Comparison of ENCODE assay signal across 13 cellular contexts in genomic region chr16:85046957-85047866, GRCh38. TPM values are rescaled to one million over a fixed set of nuclear protein-coding genes. Genes with fewer than 3 reads are reported as not detected.
DNase-seq lines count a peak whose midpoint lies in the region; ATAC-seq and TF ChIP-seq lines count a peak whose summit lies in the region.
"Had no signal": no experiment of that assay in that cellular context is flagged by ENCODE, and none has a peak within 500 bp of the region (broad histone marks: within the 10 kb centered on the region; RNA-seq: fewer than 3 reads in every experiment).

No MANE protein-coding gene starts in this region.

- H4K20me1 ChIP-seq in GM23248 (ENCODE audit: insufficient read depth): no peaks in the 10 kb centered on the region

- no peak overlapping the region for H2BK120ac ChIP-seq in trophoblast cell (ENCODE audit: insufficient read depth, low read length, poor library complexity)

- no peaks in the 10 kb centered on the region for H3K79me1 ChIP-seq in trophoblast cell (ENCODE audit: low read length)

- intact Hi-C loops in testis (cut with DNase I; ENCODE audit: low total_unique reads): no loop called here

- H2AK5ac ChIP-seq in trophoblast cell (ENCODE audit: low read length): no peak overlapping the region

- no peak for TF ChIP-seq POLR2A in testis (IDR thresholded peaks at IDR 0.05)

- no peaks in the 10 kb centered on the region for H3K27me3 Mint-ChIP-seq in activated T-cell treated with anti-CD3 and anti-CD28 coated beads, Interleukin-2, amount 50 U/mL, for 72 hours (ENCODE audit: low read depth)
- H3K27me3 Mint-ChIP-seq in activated T-helper 17 cell treated with anti-CD3 and anti-CD28 coated beads, Interleukin-2, amount 50 U/mL, for 72 hours: no peaks in the 10 kb centered on the region

- in situ Hi-C loops in GM23248 (cut with MboI): no loop called here

- DNase-seq in activated T-cell treated with anti-CD3 and anti-CD28 coated beads, Interleukin-2, amount 50 U/mL, for 72 hours: no peak
- DNase-seq in activated T-cell treated with anti-CD3 and anti-CD28 coated beads for 4 hours (no peak), iPS-NIHi7 (ENCODE audit: extremely low spot score) (peak; percentile 40), testis (peak; percentile 48), trophoblast cell (no peak), GM23248 (no peak)
- DNase-seq: activated gamma-delta T cell treated with Interleukin-2 at 50 U/mL for 16 hours; effector CD4-positive, alpha-beta T cell; mammary epithelial cell; MM.1S; WERI-Rb-1 had no signal

- H2AFZ ChIP-seq in trophoblast cell (ENCODE audit: insufficient read depth, low read length, poor library complexity) (no peak overlapping the region), GM23248 (no peak overlapping the region)

- H3K9me3 ChIP-seq in testis (no peaks in the 10 kb centered on the region), trophoblast cell (ENCODE audit: insufficient read depth, low read depth, low read length) (no peaks in the 10 kb centered on the region), GM23248 (ENCODE audit: low read depth) (no peaks in the 10 kb centered on the region)

- peak; percentile 34 to 53 for ATAC-seq in activated T-cell treated with anti-CD3 and anti-CD28 coated beads, Interleukin-2, amount 50 U/mL, for 72 hours (replicated peaks in 1 of 2)
- ATAC-seq in activated T-helper 17 cell treated with anti-CD3 and anti-CD28 coated beads, Interleukin-2, amount 50 U/mL, for 72 hours (replicated peaks): no peak
- no peak for ATAC-seq in HG03095 (IDR thresholded peaks at IDR 0.05; ENCODE audit: unreplicated experiment)

- no peaks in the 10 kb centered on the region for H3K9me3 Mint-ChIP-seq in activated T-cell treated with anti-CD3 and anti-CD28 coated beads, Interleukin-2, amount 50 U/mL, for 72 hours
- no peaks in the 10 kb centered on the region for H3K9me3 Mint-ChIP-seq in activated T-helper 17 cell treated with anti-CD3 and anti-CD28 coated beads, Interleukin-2, amount 50 U/mL, for 72 hours

- peak overlapping the region; percentile 59 to 63 for H3K4me3 Mint-ChIP-seq in activated T-cell treated with anti-CD3 and anti-CD28 coated beads, Interleukin-2, amount 50 U/mL, for 72 hours
- peak overlapping the region; percentile 32 for H3K4me3 Mint-ChIP-seq in activated T-helper 17 cell treated with anti-CD3 and anti-CD28 coated beads, Interleukin-2, amount 50 U/mL, for 72 hours

- H3K36me3 Mint-ChIP-seq in activated T-cell treated with anti-CD3 and anti-CD28 coated beads, Interleukin-2, amount 50 U/mL, for 72 hours (ENCODE audit: insufficient read depth in 2 of 2): no peaks in the 10 kb centered on the region
- H3K36me3 Mint-ChIP-seq in activated T-helper 17 cell treated with anti-CD3 and anti-CD28 coated beads, Interleukin-2, amount 50 U/mL, for 72 hours (ENCODE audit: low read depth): no peaks in the 10 kb centered on the region

- H4K12ac ChIP-seq in trophoblast cell (ENCODE audit: low read depth, low read length): no peak overlapping the region

- H3K27ac ChIP-seq in testis: peak overlapping the region; percentile 11 to 48
- H3K27ac ChIP-seq in trophoblast cell (ENCODE audit: low read depth, low read length): no peak overlapping the region
- no peak overlapping the region for H3K27ac ChIP-seq in GM23248
- H3K27ac ChIP-seq: WERI-Rb-1 had no signal

- no peak overlapping the region for H3K23ac ChIP-seq in trophoblast cell (ENCODE audit: low read length)

- H3K14ac ChIP-seq in trophoblast cell (ENCODE audit: low read length): no peak overlapping the region

- no peak overlapping the region for H2BK5ac ChIP-seq in trophoblast cell (ENCODE audit: low read depth, low read length, poor library complexity)

- no peak for TF ChIP-seq CTCF in testis (IDR thresholded peaks at IDR 0.05)

- H3K27ac Mint-ChIP-seq in activated T-cell treated with anti-CD3 and anti-CD28 coated beads, Interleukin-2, amount 50 U/mL, for 72 hours: no peak overlapping the region
- peak overlapping the region; percentile 58 for H3K27ac Mint-ChIP-seq in activated T-helper 17 cell treated with anti-CD3 and anti-CD28 coated beads, Interleukin-2, amount 50 U/mL, for 72 hours

- no peak overlapping the region for H3K4me3 ChIP-seq in testis
- H3K4me3 ChIP-seq in trophoblast cell (ENCODE audit: low read depth, low read length): no peak overlapping the region
- no peak overlapping the region for H3K4me3 ChIP-seq in GM23248

- H3K36me3 ChIP-seq in testis (ENCODE audit: low read depth, missing control alignments) (no peaks in the 10 kb centered on the region), trophoblast cell (ENCODE audit: control insufficient read depth in 1 of 2, insufficient read depth in 2 of 2, low read length in 2 of 2) (no peaks in the 10 kb centered on the region), GM23248 (ENCODE audit: low read depth) (no peaks in the 10 kb centered on the region)
- H3K36me3 ChIP-seq: WERI-Rb-1 had no signal

- no peak overlapping the region for H3K18ac ChIP-seq in trophoblast cell (ENCODE audit: low read length)

- H3K9ac ChIP-seq in trophoblast cell (ENCODE audit: low read length) (no peak overlapping the region), GM23248 (no peak overlapping the region)

- no peaks in the 10 kb centered on the region for H3K9me2 ChIP-seq in GM23248 (ENCODE audit: insufficient read depth)

- H3K79me2 ChIP-seq in trophoblast cell (ENCODE audit: control insufficient read depth, insufficient read depth, low read length, poor library complexity) (no peaks in the 10 kb centered on the region), GM23248 (ENCODE audit: insufficient read depth) (no peaks in the 10 kb centered on the region)

- WGBS in testis, 2 donors: 63 to 76% methylated on average over 18 to 20 of the region's 20 CpGs
- WGBS in trophoblast cell (ENCODE audit: extremely low coverage, insufficient coverage, insufficient read length): no CpG with 5 or more reads among the region's 20 CpGs
- 88 to 90% methylated on average over 20 of the region's 20 CpGs for WGBS in GM23248 (ENCODE audit: low coverage in 1 of 2, low lambda C conversion rate in 2 of 2, missing lambda C conversion rate in 2 of 2), 2 experiments

- H3K4me2 ChIP-seq in trophoblast cell (ENCODE audit: low read length) (no peak overlapping the region), GM23248 (ENCODE audit: unreplicated experiment) (no peak overlapping the region)

- H3K4me1 Mint-ChIP-seq in activated T-cell treated with anti-CD3 and anti-CD28 coated beads, Interleukin-2, amount 50 U/mL, for 72 hours (ENCODE audit: low read depth): peaks cover 36% of the 10 kb centered on the region
- peaks cover 5% of the 10 kb centered on the region for H3K4me1 Mint-ChIP-seq in activated T-helper 17 cell treated with anti-CD3 and anti-CD28 coated beads, Interleukin-2, amount 50 U/mL, for 72 hours

- peaks cover 5% of the 10 kb centered on the region for H3F3A ChIP-seq in GM23248 (ENCODE audit: insufficient read depth)

- H4K8ac ChIP-seq in trophoblast cell (ENCODE audit: low read depth, low read length): no peak overlapping the region

- no peak overlapping the region for H2BK12ac ChIP-seq in trophoblast cell (ENCODE audit: low read length)

- no peak overlapping the region for H3K4ac ChIP-seq in trophoblast cell (ENCODE audit: low read depth, low read length)

- no peak overlapping the region for H4K91ac ChIP-seq in trophoblast cell (ENCODE audit: low read depth, low read length)

- H3K27me3 ChIP-seq in testis: no peaks in the 10 kb centered on the region
- no peaks in the 10 kb centered on the region for H3K27me3 ChIP-seq in trophoblast cell (ENCODE audit: insufficient read depth, low read length)
- no peaks in the 10 kb centered on the region for H3K27me3 ChIP-seq in GM23248 (replicated peaks; ENCODE audit: insufficient read depth)

- H3K4me1 ChIP-seq in testis: peaks cover 23% of the 10 kb centered on the region
- H3K4me1 ChIP-seq in trophoblast cell (ENCODE audit: control insufficient read depth in 1 of 2, insufficient read depth in 2 of 2, low read length in 2 of 2): peaks cover 0 to 3% of the 10 kb centered on the region in 2 experiments
- peaks cover 6% of the 10 kb centered on the region; the same call in 1 of the 2 replicates for H3K4me1 ChIP-seq in GM23248 (ENCODE audit: insufficient read depth)

RNA-seq across cellular contexts. Expression of gene KIAA0513, which starts 19.6 kb away (rescaled TPM):
- total RNA-seq in activated T-cell treated with anti-CD3 and anti-CD28 coated beads, Interleukin-2, amount 50 U/mL, for 72 hours: 10 to 100 TPM; 10.6 to 14.5 TPM
- 1 to 10 TPM; 3.9 to 9.6 TPM for total RNA-seq in activated T-helper 17 cell treated with anti-CD3 and anti-CD28 coated beads, Interleukin-2, amount 50 U/mL, for 72 hours
- 10 to 100 TPM; 18.4 to 18.7 TPM for total RNA-seq in testis
- polyA plus RNA-seq in testis (ENCODE audit: insufficient read depth, low read depth, low replicate concordance): 9.8 TPM
- 11.0 and 11.8 TPM in 2 replicates for polyA plus RNA-seq in trophoblast cell (2013)
- total RNA-seq in GM23248 (2014; rRNA removed; shearing (Covaris generic)): 5.3 and 7.6 TPM in 2 replicates
- polyA plus RNA-seq in GM23248 (2016; fragmentation: Nextera tagmentation; extraction: Ambion mirVana): 5.4 and 5.8 TPM in 2 replicates

RNA-seq across cellular contexts. Expression of gene ZDHHC7, which starts 35.9 kb away (rescaled TPM):
- total RNA-seq in activated T-cell treated with anti-CD3 and anti-CD28 coated beads, Interleukin-2, amount 50 U/mL, for 72 hours: 10 to 100 TPM; 27.5 to 33.7 TPM
- total RNA-seq in activated T-helper 17 cell treated with anti-CD3 and anti-CD28 coated beads, Interleukin-2, amount 50 U/mL, for 72 hours: 10 to 100 TPM; 25.2 to 32.9 TPM
- total RNA-seq in testis: 10 to 100 TPM; 35.0 to 42.7 TPM
- polyA plus RNA-seq in testis (ENCODE audit: insufficient read depth, low read depth, low replicate concordance): 29.4 TPM
- polyA plus RNA-seq in trophoblast cell (2013): 46.3 and 46.6 TPM in 2 replicates
- 71.8 and 95.2 TPM in 2 replicates for total RNA-seq in GM23248 (2014; rRNA removed; shearing (Covaris generic))
- polyA plus RNA-seq in GM23248 (2016; fragmentation: Nextera tagmentation; extraction: Ambion mirVana): 39.3 and 39.9 TPM in 2 replicates

Comparison
In these comparisons a context has a peak if more than half of its experiments do, and no peak if none do; other contexts are left out.
1. ATAC-seq: peak in activated T-cell treated with anti-CD3 and anti-CD28 coated beads, Interleukin-2, amount 50 U/mL, for 72 hours (2 of 2); none in activated T-helper 17 cell treated with anti-CD3 and anti-CD28 coated beads, Interleukin-2, amount 50 U/mL, for 72 hours (single experiment) and HG03095 (single experiment).
2. DNase-seq: peak in iPS-NIHi7 (single experiment) and testis (single experiment); none in activated T-cell treated with anti-CD3 and anti-CD28 coated beads, Interleukin-2, amount 50 U/mL, for 72 hours (0 of 2), activated T-cell treated with anti-CD3 and anti-CD28 coated beads for 4 hours (single experiment), trophoblast cell (0 of 2) and GM23248 (single experiment).
3. H3K27ac ChIP-seq: peak in testis (2 of 2); none in trophoblast cell (single experiment) and GM23248 (single experiment).